In the genomic region with DNA sequence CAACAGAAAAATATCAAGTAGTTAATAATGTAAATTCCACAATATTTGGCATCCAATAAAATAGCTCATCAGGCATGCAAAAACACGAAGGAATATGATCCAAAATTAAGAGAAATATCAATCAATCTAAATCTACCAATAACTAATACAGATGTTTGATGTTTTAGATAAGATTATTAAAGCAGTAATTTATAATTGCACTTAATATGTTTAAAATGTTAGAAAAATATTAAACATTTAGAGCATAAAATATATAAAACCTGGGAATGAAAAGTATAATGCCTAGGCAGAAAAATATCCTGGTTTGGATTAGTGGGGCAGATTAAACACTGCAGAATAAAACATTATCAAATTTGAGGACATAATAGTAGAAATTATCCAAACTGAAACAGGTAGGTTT, we compare ENCODE assay signal across 27 cellular contexts.
"Had no signal": no experiment of that assay in that cellular context is flagged by ENCODE, and none has a peak within 500 bp of the region (broad histone marks: within the 10 kb centered on the region; RNA-seq: fewer than 3 reads in every experiment).

No MANE protein-coding gene starts in this region.

- ATAC-seq: effector memory CD8-positive, alpha-beta T cell; esophagus mucosa; foreskin keratinocyte; gastrocnemius medialis; gastroesophageal sphincter; heart left ventricle; heart right ventricle had no signal

- FAIRE-seq: endometrium, endothelial cell of umbilical vein, frontal cortex had no signal

- H3K27ac ChIP-seq: colonic mucosa, coronary artery, dorsolateral prefrontal cortex, epithelial cell of prostate, esophagus muscularis mucosa, esophagus squamous epithelium, foreskin keratinocyte, gastrocnemius medialis, gastroesophageal sphincter, heart left ventricle, heart right ventricle had no signal

- DNase-seq: colonic mucosa; cortex of kidney; dermis blood vessel endothelial cell; dorsolateral prefrontal cortex; effector CD4-positive, alpha-beta T cell; effector CD8-positive, alpha-beta T cell; effector memory CD4-positive, alpha-beta T cell; effector memory CD8-positive, alpha-beta T cell; endodermal cell; erythroblast; esophagus squamous epithelium; foreskin fibroblast; foreskin melanocyte; gastrocnemius medialis; glutamatergic neuron; head of caudate nucleus; heart left ventricle; heart right ventricle had no signal
